Comparison of ENCODE assay signal across 1 cellular context in the genomic region with DNA sequence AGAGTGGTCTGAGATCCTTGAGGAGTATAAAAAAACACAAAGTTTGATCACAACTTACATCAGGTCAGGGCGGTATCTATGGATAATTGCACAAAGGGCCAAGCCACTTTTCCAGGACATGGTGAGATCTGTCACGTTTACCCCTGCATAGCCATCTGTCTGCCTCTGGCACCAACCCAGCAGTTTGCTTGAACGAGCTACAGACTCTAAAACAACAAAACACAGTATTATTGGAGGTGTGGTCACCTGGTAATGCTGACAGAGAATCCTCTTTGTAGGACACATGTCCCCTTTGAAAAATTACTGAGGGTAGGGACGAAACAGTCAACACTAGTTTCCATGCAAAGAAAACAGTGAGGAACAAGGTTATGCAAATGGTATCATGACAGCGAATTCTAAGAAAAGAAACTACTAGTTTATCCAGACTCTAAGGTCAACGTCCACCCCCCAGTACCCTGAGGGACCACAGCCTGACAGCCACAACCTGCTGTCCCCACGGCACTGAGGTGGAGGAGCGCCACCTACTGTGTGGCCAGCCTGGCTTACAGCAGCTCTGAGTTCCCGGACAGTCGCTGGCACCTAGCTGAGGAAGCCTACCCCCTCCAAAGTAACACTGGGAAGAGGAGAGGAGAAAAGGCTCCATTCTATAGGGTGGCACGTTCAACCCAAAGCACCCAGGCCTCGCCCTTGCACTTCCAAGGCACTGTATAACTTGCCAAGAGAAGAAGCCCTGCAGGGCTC.
TF ChIP-seq lines count a peak whose summit lies in the region.

No MANE protein-coding gene starts in this region.

TF ChIP-seq in GM12878, 131 proteins besides CTCF, POLR2A, EP300 and RAD21:
- peak; percentile 27; the same call in 1 of the 2 replicates for TF ChIP-seq SMC3 (IDR thresholded peaks at IDR 0.05; ENCODE audit: borderline replicate concordance, low read length)
- no peak for TF ChIP-seq EED (IDR thresholded peaks at IDR 0.05; ENCODE audit: low read depth)
- no peak for TF ChIP-seq ZNF217 (IDR thresholded peaks at IDR 0.05)
- TF ChIP-seq RCOR1 (conservative IDR thresholded peaks at IDR 0.05; ENCODE audit: low read depth, low read length) = no peak
- TF ChIP-seq ESRRA (IDR thresholded peaks at IDR 0.05; ENCODE audit: low read length) = no peak
- no peak for TF ChIP-seq SMAD1 (IDR thresholded peaks at IDR 0.05; ENCODE audit: low read depth, partially characterized antibody)
